ENCODE assay signal across 16 cellular contexts in the genomic region with DNA sequence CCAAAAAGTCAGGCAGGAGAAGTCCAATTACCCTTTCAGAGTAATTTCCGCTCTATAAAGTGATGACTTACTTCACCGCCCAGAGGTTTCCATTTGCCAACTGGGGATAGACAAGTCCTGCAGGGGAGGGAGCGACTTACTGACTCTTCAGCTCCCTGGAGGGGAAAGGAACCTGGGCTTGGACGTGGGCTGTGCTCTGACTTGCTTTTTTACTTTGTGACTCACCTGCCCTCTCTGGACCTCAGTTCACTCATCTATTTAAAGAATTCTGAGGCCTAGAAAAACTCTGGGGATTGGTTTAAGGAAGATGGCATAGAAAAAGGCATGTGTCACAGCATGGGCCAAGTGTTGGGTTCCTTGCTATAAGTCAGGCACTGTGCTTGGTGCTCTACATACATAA.
"Had no signal": no experiment of that assay in that cellular context is flagged by ENCODE, and none has a peak within 500 bp of the region (broad histone marks: within the 10 kb centered on the region; RNA-seq: fewer than 3 reads in every experiment).

No MANE protein-coding gene starts in this region.

- DNase-seq: activated CD4-positive, alpha-beta memory T cell treated with anti-CD3 and anti-CD28 coated beads for 36 hours; activated gamma-delta T cell; activated T-cell treated with anti-CD3 and anti-CD28 coated beads, Interleukin-2, amount 50 U/mL, for 48 hours; amygdala; lower lobe of right lung; mucosa of descending colon; naive thymus-derived CD8-positive, alpha-beta T cell; posterior cingulate gyrus; right cardiac atrium; thyroid gland had no signal

- H3K36me3 ChIP-seq: cardiac muscle cell, lower lobe of right lung, neutrophil, thyroid gland had no signal

- ATAC-seq: lower lobe of right lung; mucosa of descending colon; naive thymus-derived CD8-positive, alpha-beta T cell; right cardiac atrium; stimulated activated effector memory CD8-positive, alpha-beta T cell treated with anti-CD3 and anti-CD28 coated beads, Interleukin-12 subunit alpha, Interleukin-12 subunit beta, amount 100 ng/mL, for 72 hours had no signal

- H3K4me2 ChIP-seq: hepatocyte, smooth muscle cell had no signal

- H3K27me3 ChIP-seq: cardiac muscle cell, hepatocyte, neutrophil, thyroid gland had no signal

- H3K27ac ChIP-seq: cardiac muscle cell, hepatocyte, lower lobe of right lung, neutrophil, thyroid gland, VCaP had no signal

- H3K79me2 ChIP-seq: hepatocyte had no signal

- H2AFZ ChIP-seq: hepatocyte had no signal

- H3K9me3 ChIP-seq: lower lobe of right lung, mucosa of descending colon, neutrophil, thyroid gland had no signal

- H3K4me3 ChIP-seq: cardiac muscle cell, hepatocyte, lower lobe of right lung, mucosa of descending colon, smooth muscle cell, thyroid gland had no signal

- H3K4me1 ChIP-seq: lower lobe of right lung, thyroid gland had no signal
